ENCODE assay signal across 8 cellular contexts in genomic region chr21:34545079-34545884, GRCh38. TPM values are rescaled to one million over a fixed set of nuclear protein-coding genes. Genes with fewer than 3 reads are reported as not detected.
DNase-seq lines count a peak whose midpoint lies in the region; ATAC-seq and TF ChIP-seq lines count a peak whose summit lies in the region.

No MANE protein-coding gene starts in this region.

- H3K36me3 ChIP-seq in NT2/D1 (ENCODE audit: insufficient read depth, insufficient read length, low read length) (no peaks in the 10 kb centered on the region), mesenchymal stem cell (ENCODE audit: control insufficient read depth in 1 of 2, insufficient read depth in 2 of 2, low read depth in 1 of 2, low read length in 2 of 2) (no peaks in the 10 kb centered on the region), upper lobe of left lung (no peaks in the 10 kb centered on the region)

- H3K23ac ChIP-seq in mesenchymal stem cell (ENCODE audit: low read length in 2 of 2) = no peak overlapping the region

- no peak overlapping the region for H3K4me3 Mint-ChIP-seq in activated T-cell treated with anti-CD3 and anti-CD28 coated beads, Interleukin-2, amount 50 U/mL, for 24 hours
- H3K4me3 Mint-ChIP-seq in activated naive CD4-positive, alpha-beta T cell treated with anti-CD3 and anti-CD28 coated beads for 36 hours = no peak overlapping the region

- peaks cover 8% of the 10 kb centered on the region; the same call in 1 of the 2 replicates for H3K9me3 ChIP-seq in NT2/D1 (ENCODE audit: insufficient read depth, low read length)
- peaks cover 2% of the 10 kb centered on the region for H3K9me3 ChIP-seq in mesenchymal stem cell (ENCODE audit: control insufficient read depth, low read length)
- H3K9me3 ChIP-seq in upper lobe of left lung = no peaks in the 10 kb centered on the region

- H3K9ac ChIP-seq in NT2/D1 (ENCODE audit: insufficient read length, low read depth) (peak overlapping the region; percentile 6), mesenchymal stem cell (ENCODE audit: low read length) (peak overlapping the region; percentile 79)

- H3K27ac Mint-ChIP-seq in activated T-cell treated with anti-CD3 and anti-CD28 coated beads, Interleukin-2, amount 50 U/mL, for 24 hours = peak overlapping the region; percentile 81
- no peak overlapping the region for H3K27ac Mint-ChIP-seq in activated naive CD4-positive, alpha-beta T cell treated with anti-CD3 and anti-CD28 coated beads for 36 hours

- peaks cover 4% of the 10 kb centered on the region for H3K36me3 Mint-ChIP-seq in activated T-cell treated with anti-CD3 and anti-CD28 coated beads, Interleukin-2, amount 50 U/mL, for 24 hours (ENCODE audit: low read depth)
- H3K36me3 Mint-ChIP-seq in activated naive CD4-positive, alpha-beta T cell treated with anti-CD3 and anti-CD28 coated beads for 36 hours (ENCODE audit: low read depth) = peaks cover 3% of the 10 kb centered on the region

- peaks cover 9% of the 10 kb centered on the region for H3K79me1 ChIP-seq in mesenchymal stem cell (replicated peaks; ENCODE audit: low read length, poor library complexity, severe bottlenecking)

- H3K27ac ChIP-seq in coronary artery (peak overlapping the region; percentile 58 to 88), mesenchymal stem cell (ENCODE audit: low read length, poor library complexity, severe bottlenecking) (peak overlapping the region; percentile 93), upper lobe of left lung (peak overlapping the region; percentile 69 to 82 (median 80))

- H4K91ac ChIP-seq in mesenchymal stem cell (ENCODE audit: low read length) = peak overlapping the region; percentile 92

- no peak overlapping the region for H2AFZ ChIP-seq in mesenchymal stem cell (ENCODE audit: low read depth, low read length)

- H2BK5ac ChIP-seq in mesenchymal stem cell (ENCODE audit: low read depth, low read length, poor library complexity, severe bottlenecking) = peak overlapping the region; percentile 91

- peak overlapping the region; percentile 96 to 99 for H2BK12ac ChIP-seq in mesenchymal stem cell (ENCODE audit: low read length in 2 of 2)

- H3K4me1 Mint-ChIP-seq in activated T-cell treated with anti-CD3 and anti-CD28 coated beads, Interleukin-2, amount 50 U/mL, for 24 hours (ENCODE audit: low read depth) = peaks cover 42% of the 10 kb centered on the region
- peaks cover 6% of the 10 kb centered on the region for H3K4me1 Mint-ChIP-seq in activated naive CD4-positive, alpha-beta T cell treated with anti-CD3 and anti-CD28 coated beads for 36 hours (ENCODE audit: low read depth)

- no peak overlapping the region for H3K4me3 ChIP-seq in NT2/D1 (ENCODE audit: insufficient read length, low read depth)
- H3K4me3 ChIP-seq in coronary artery = peak overlapping the region; percentile 54
- H3K4me3 ChIP-seq in mesenchymal stem cell (ENCODE audit: insufficient read depth in 1 of 2, low read depth in 1 of 2, low read length in 2 of 2) = peak overlapping the region in 1 of 2 experiments; percentile 7
- no peak overlapping the region for H3K4me3 ChIP-seq in upper lobe of left lung

- H3K4me1 ChIP-seq in NT2/D1 (ENCODE audit: insufficient read depth, insufficient read length) = peaks cover 8% of the 10 kb centered on the region
- H3K4me1 ChIP-seq in mesenchymal stem cell (ENCODE audit: control insufficient read depth, insufficient read depth, low read depth, low read length) = peaks cover 16% of the 10 kb centered on the region
- peaks cover 21 to 37% (median 31%) of the 10 kb centered on the region in 4 donors for H3K4me1 ChIP-seq in upper lobe of left lung

- H3K4me2 ChIP-seq in mesenchymal stem cell (ENCODE audit: low read length, poor library complexity, severe bottlenecking) = peak overlapping the region; percentile 7

- no peak overlapping the region for H2BK15ac ChIP-seq in mesenchymal stem cell (ENCODE audit: low read depth, poor library complexity, severe bottlenecking)

- H3K18ac ChIP-seq in mesenchymal stem cell (ENCODE audit: low read depth in 1 of 2, low read length in 2 of 2) = peak overlapping the region; percentile 88

- WGBS in mesenchymal stem cell = 46% methylated on average over 10 of the region's 10 CpGs
- WGBS in upper lobe of left lung, 2 donors = 43% methylated on average over 8 to 10 of the region's 10 CpGs

- TF ChIP-seq CTCF in coronary artery (IDR thresholded peaks at IDR 0.05) = no peak
- TF ChIP-seq CTCF in upper lobe of left lung (IDR thresholded peaks at IDR 0.05) = no peak

- H3K4ac ChIP-seq in mesenchymal stem cell (ENCODE audit: low read depth in 1 of 2, low read length in 2 of 2) = peak overlapping the region; percentile 77 to 85

- peak overlapping the region in 1 of 2 experiments; percentile 82 for H3K14ac ChIP-seq in mesenchymal stem cell (ENCODE audit: low read length in 2 of 2)

- CTCF ChIA-PET in activated naive CD4-positive, alpha-beta T cell treated with anti-CD3 and anti-CD28 coated beads for 36 hours (lab: Charles Lee) = no interaction called here

- peak in 1 of 4 donors; percentile 59 for TF ChIP-seq POLR2A in upper lobe of left lung (IDR thresholded peaks at IDR 0.05)

- H2AK5ac ChIP-seq in mesenchymal stem cell (ENCODE audit: low read length, severe bottlenecking) = peak overlapping the region; percentile 98

- ATAC-seq in HG02884 (IDR thresholded peaks at IDR 0.05; ENCODE audit: unreplicated experiment) = peak; percentile 85
- peak; percentile 81 to 85 for ATAC-seq in upper lobe of left lung (ENCODE audit: low FRiP score in 2 of 2)

- H3K27me3 Mint-ChIP-seq in activated T-cell treated with anti-CD3 and anti-CD28 coated beads, Interleukin-2, amount 50 U/mL, for 24 hours = no peaks in the 10 kb centered on the region
- H3K27me3 Mint-ChIP-seq in activated naive CD4-positive, alpha-beta T cell treated with anti-CD3 and anti-CD28 coated beads for 36 hours (ENCODE audit: low read depth) = no peaks in the 10 kb centered on the region

- H2BK120ac ChIP-seq in mesenchymal stem cell (ENCODE audit: low read depth, low read length) = peak overlapping the region; percentile 83

- DNase-seq in activated T-cell treated with anti-CD3 and anti-CD28 coated beads, Interleukin-2, amount 50 U/mL, for 24 hours = no peak
- no peak for DNase-seq in activated T-cell treated with anti-CD3 and anti-CD28 coated beads, Interleukin-2, amount 50 U/mL, for 1 hour
- peak; percentile 55 for DNase-seq in NT2/D1 (ENCODE audit: low read depth, low spot score)
- no peak for DNase-seq in coronary artery (ENCODE audit: low spot score)
- peak; percentile 80 for DNase-seq in mesenchymal stem cell
- peak in 1 of 2 donors; percentile 81 for DNase-seq in upper lobe of left lung
- no peak for DNase-seq in activated naive CD4-positive, alpha-beta T cell treated with anti-CD3 and anti-CD28 coated beads for 36 hours

- intact Hi-C loops in activated naive CD4-positive, alpha-beta T cell treated with anti-CD3 and anti-CD28 coated beads for 36 hours (cut with micrococcal nuclease) = no loop called here

- peak overlapping the region; percentile 93 for H4K8ac ChIP-seq in mesenchymal stem cell (ENCODE audit: low read length)

- peak in 2 of 4 donors; percentile 18 to 34 for TF ChIP-seq EP300 in upper lobe of left lung (IDR thresholded peaks at IDR 0.05)

- H3K27me3 ChIP-seq in NT2/D1 (ENCODE audit: insufficient read depth, insufficient read length) (no peaks in the 10 kb centered on the region), mesenchymal stem cell (ENCODE audit: control insufficient read depth in 1 of 2, insufficient read depth in 1 of 2, low read length in 2 of 2) (no peaks in the 10 kb centered on the region), upper lobe of left lung (no peaks in the 10 kb centered on the region)

- peaks cover 13% of the 10 kb centered on the region for H3K9me3 Mint-ChIP-seq in activated T-cell treated with anti-CD3 and anti-CD28 coated beads, Interleukin-2, amount 50 U/mL, for 24 hours
- peaks cover 3% of the 10 kb centered on the region for H3K9me3 Mint-ChIP-seq in activated naive CD4-positive, alpha-beta T cell treated with anti-CD3 and anti-CD28 coated beads for 36 hours

RNA-seq across cellular contexts. Expression of gene KCNE1, which starts 33.3 kb away (rescaled TPM):
- 0.19 TPM for polyA plus RNA-seq in mesenchymal stem cell (2013, experiment 1 of 2)
- polyA plus RNA-seq in mesenchymal stem cell (2013, experiment 2 of 2) = 0.23 TPM
- 10 to 100 TPM in 5 of 6 donors, 1 to 10 TPM in 1; 9.6 to 58.7 (median 19.4) TPM for total RNA-seq in upper lobe of left lung
- not detected for total RNA-seq in activated naive CD4-positive, alpha-beta T cell treated with anti-CD3 and anti-CD28 coated beads for 36 hours

Comparison
In these comparisons a context has a peak if more than half of its experiments do, and no peak if none do; other contexts are left out.
1. DNase-seq: peak in NT2/D1 (single experiment) and mesenchymal stem cell (single experiment); none in activated T-cell treated with anti-CD3 and anti-CD28 coated beads, Interleukin-2, amount 50 U/mL, for 24 hours (single experiment), activated T-cell treated with anti-CD3 and anti-CD28 coated beads, Interleukin-2, amount 50 U/mL, for 1 hour (single experiment), coronary artery (single experiment) and activated naive CD4-positive, alpha-beta T cell treated with anti-CD3 and anti-CD28 coated beads for 36 hours (single experiment).
2. RNA of gene KCNE1, which starts 33.3 kb away (total RNA-seq): 9.6 to 58.7 TPM in upper lobe of left lung; not detected in activated naive CD4-positive, alpha-beta T cell treated with anti-CD3 and anti-CD28 coated beads for 36 hours; every median in the first group is over 10 times any median in the second.
3. Peak in every context shown above with its lines, with median percentiles within 50 percentile points of each other: H3K27ac ChIP-seq.